ENCODE assay signal across 1 cellular context in genomic region chr10:62851449-62851848, GRCh38.
TF ChIP-seq lines count a peak whose summit lies in the region.

No MANE protein-coding gene starts in this region.

TF ChIP-seq in H1, 55 proteins besides CTCF, POLR2A, EP300 and RAD21:
- TF ChIP-seq GABPA (IDR thresholded peaks at IDR 0.05; ENCODE audit: borderline replicate concordance, insufficient read depth, low read length) (no peak), CHD2 (IDR thresholded peaks at IDR 0.05; ENCODE audit: low read length) (no peak), CBX5 (IDR thresholded peaks at IDR 0.05; ENCODE audit: low read depth, low read length) (no peak), FOSL1 (IDR thresholded peaks at IDR 0.05; ENCODE audit: insufficient read depth, low read depth, low read length) (no peak), JUN (IDR thresholded peaks at IDR 0.05; ENCODE audit: low read depth, low read length) (no peak), MAFK (IDR thresholded peaks at IDR 0.05; ENCODE audit: low read depth, low read length) (no peak), HDAC6 (IDR thresholded peaks at IDR 0.05; ENCODE audit: low read depth, low read length) (no peak), POLR2AphosphoS5 (IDR thresholded peaks at IDR 0.05; ENCODE audit: low read depth, low read length) (no peak), SP2 (IDR thresholded peaks at IDR 0.05; ENCODE audit: low read length) (no peak), SAP30 (IDR thresholded peaks at IDR 0.05; ENCODE audit: insufficient read depth, insufficient replicate concordance, low read length) (no peak), RFX5 (IDR thresholded peaks at IDR 0.05; ENCODE audit: borderline replicate concordance, low read depth, low read length) (no peak), SP1 (IDR thresholded peaks at IDR 0.05; ENCODE audit: low read depth, low read length) (no peak), RBBP5 (IDR thresholded peaks at IDR 0.05; ENCODE audit: borderline replicate concordance, low read depth, low read length) (no peak), NRF1 (IDR thresholded peaks at IDR 0.05; ENCODE audit: low read depth, low read length) (no peak)
- TF ChIP-seq, protein P1, sequence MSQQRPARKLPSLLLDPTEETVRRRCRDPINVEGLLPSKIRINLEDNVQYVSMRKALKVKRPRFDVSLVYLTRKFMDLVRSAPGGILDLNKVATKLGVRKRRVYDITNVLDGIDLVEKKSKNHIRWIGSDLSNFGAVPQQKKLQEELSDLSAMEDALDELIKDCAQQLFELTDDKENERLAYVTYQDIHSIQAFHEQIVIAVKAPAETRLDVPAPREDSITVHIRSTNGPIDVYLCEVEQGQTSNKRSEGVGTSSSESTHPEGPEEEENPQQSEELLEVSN (IDR thresholded peaks at IDR 0.05): no peak
- TF ChIP-seq, protein P2, sequence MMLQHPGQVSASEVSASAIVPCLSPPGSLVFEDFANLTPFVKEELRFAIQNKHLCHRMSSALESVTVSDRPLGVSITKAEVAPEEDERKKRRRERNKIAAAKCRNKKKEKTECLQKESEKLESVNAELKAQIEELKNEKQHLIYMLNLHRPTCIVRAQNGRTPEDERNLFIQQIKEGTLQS (IDR thresholded peaks at IDR 0.05; ENCODE audit: insufficient read depth, low read depth, low read length): no peak
- TF ChIP-seq, protein P3, sequence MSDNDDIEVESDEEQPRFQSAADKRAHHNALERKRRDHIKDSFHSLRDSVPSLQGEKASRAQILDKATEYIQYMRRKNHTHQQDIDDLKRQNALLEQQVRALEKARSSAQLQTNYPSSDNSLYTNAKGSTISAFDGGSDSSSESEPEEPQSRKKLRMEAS (IDR thresholded peaks at IDR 0.05): no peak
